In genomic region chr12:9600436-9600835, GRCh38 we compare ENCODE assay signal across 6 cellular contexts. TPM values are rescaled to one million over a fixed set of nuclear protein-coding genes. Genes with fewer than 3 reads are reported as not detected.
"Had no signal": no experiment of that assay in that cellular context is flagged by ENCODE, and none has a peak within 500 bp of the region (broad histone marks: within the 10 kb centered on the region; RNA-seq: fewer than 3 reads in every experiment).

No MANE protein-coding gene starts in this region.

RNA-seq across cellular contexts. Expression of gene KLRB1, which starts 7.3 kb away (rescaled TPM):
- total RNA-seq: dermis microvascular lymphatic vessel endothelial cell, mesothelial cell of epicardium, smooth muscle cell, temporal lobe had no signal
- polyA plus RNA-seq: keratinocyte, neural cell, smooth muscle cell had no signal
